ENCODE assay signal across 8 cellular contexts in the genomic region with DNA sequence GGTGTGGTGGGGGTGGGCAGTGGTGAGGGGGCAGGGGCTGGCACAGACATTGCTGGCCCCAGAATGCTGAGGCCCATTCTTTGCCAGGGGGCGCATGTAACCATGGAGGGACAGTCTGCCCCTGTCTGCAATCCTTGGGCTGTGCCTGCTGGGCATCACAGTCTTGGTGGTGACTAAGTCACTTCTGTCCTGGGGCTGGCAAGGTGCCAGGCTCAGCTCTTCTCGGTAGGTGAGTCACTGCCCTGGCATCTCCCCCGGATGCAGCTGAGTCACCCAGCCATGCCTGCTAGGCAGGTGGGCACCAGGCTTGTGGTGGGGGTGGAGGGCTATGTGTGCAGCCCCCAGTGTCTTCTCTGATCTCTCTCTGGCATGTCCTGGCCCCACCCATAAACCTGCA. TPM values are rescaled to one million over a fixed set of nuclear protein-coding genes. Genes with fewer than 3 reads are reported as not detected.
DNase-seq lines count a peak whose midpoint lies in the region; ATAC-seq lines count a peak whose summit lies in the region.

No MANE protein-coding gene starts in this region.

- CTCF ChIA-PET in activated CD4-positive, alpha-beta memory T cell treated with anti-CD3 and anti-CD28 coated beads for 36 hours (lab: Charles Lee), result interaction anchor here (0.8 to 5.1 kb wide), 8 partner anchors 8 to 123 kb away, joined by 3 to 50 read pairs (median 5); no protein-coding TSS in a partner anchor

- ATAC-seq in stimulated activated naive B cell treated with anti-CD40 and anti-IgM and Interleukin-4, amounts not matched to agents 10 μg/mL and 1 μg/mL and 100 μg/mL, for 72 hours (replicated peaks), result peak; percentile 58 to 59
- no peak for ATAC-seq in GM21717 (IDR thresholded peaks at IDR 0.05; ENCODE audit: unreplicated experiment)

- H3K4me1 Mint-ChIP-seq in activated CD4-positive, alpha-beta memory T cell treated with anti-CD3 and anti-CD28 coated beads for 36 hours (ENCODE audit: low read depth), result peaks cover 65% of the 10 kb centered on the region
- peaks cover 25 to 68% of the 10 kb centered on the region in 2 donors for H3K4me1 Mint-ChIP-seq in stimulated activated naive B cell treated with anti-CD40 and anti-IgM and Interleukin-4, amounts not matched to agents 10 μg/mL and 1 μg/mL and 100 μg/mL, for 72 hours

- H3K4me3 Mint-ChIP-seq in activated CD4-positive, alpha-beta memory T cell treated with anti-CD3 and anti-CD28 coated beads for 36 hours, result peak overlapping the region; percentile 34
- peak overlapping the region in 1 of 2 donors; percentile 64 for H3K4me3 Mint-ChIP-seq in stimulated activated naive B cell treated with anti-CD40 and anti-IgM and Interleukin-4, amounts not matched to agents 10 μg/mL and 1 μg/mL and 100 μg/mL, for 72 hours

- POLR2A ChIA-PET in activated CD4-positive, alpha-beta memory T cell treated with anti-CD3 and anti-CD28 coated beads for 36 hours (lab: Charles Lee), result interaction anchor here (0.6 to 1.8 kb wide), 4 partner anchors 11 to 74 kb away, joined by 3 to 8 read pairs (median 4); partner anchors contain the start of gene CDC6

- intact Hi-C loops in activated CD4-positive, alpha-beta memory T cell treated with anti-CD3 and anti-CD28 coated beads for 36 hours (cut with micrococcal nuclease), result no loop called here

- H3K27me3 Mint-ChIP-seq in activated CD4-positive, alpha-beta memory T cell treated with anti-CD3 and anti-CD28 coated beads for 36 hours, result no peaks in the 10 kb centered on the region
- no peaks in the 10 kb centered on the region for H3K27me3 Mint-ChIP-seq in stimulated activated naive B cell treated with anti-CD40 and anti-IgM and Interleukin-4, amounts not matched to agents 10 μg/mL and 1 μg/mL and 100 μg/mL, for 72 hours

- DNase-seq in ELR (ENCODE audit: low read depth) (peak; percentile 99), NCI-H2196 (lab: John Stamatoyannopoulos, UW; ENCODE audit: unreplicated experiment) (peak; percentile 86), dermis microvascular lymphatic vessel endothelial cell (ENCODE audit: low read depth in 2 of 2) (peak; percentile 80 to 97), myocyte (ENCODE audit: low read depth) (peak; percentile 97), middle frontal gyrus (ENCODE audit: extremely low spot score, low spot score) (no peak)
- peak; percentile 95 for DNase-seq in activated CD4-positive, alpha-beta memory T cell treated with anti-CD3 and anti-CD28 coated beads for 36 hours
- DNase-seq in stimulated activated naive B cell treated with anti-CD40 and anti-IgM and Interleukin-4, amounts not matched to agents 10 μg/mL and 1 μg/mL and 100 μg/mL, for 72 hours, result peak; percentile 81

- peaks cover 4% of the 10 kb centered on the region for H3K36me3 Mint-ChIP-seq in activated CD4-positive, alpha-beta memory T cell treated with anti-CD3 and anti-CD28 coated beads for 36 hours
- H3K36me3 Mint-ChIP-seq in stimulated activated naive B cell treated with anti-CD40 and anti-IgM and Interleukin-4, amounts not matched to agents 10 μg/mL and 1 μg/mL and 100 μg/mL, for 72 hours, result peaks cover 0 to 6% of the 10 kb centered on the region in 2 donors

- H3K27ac Mint-ChIP-seq in activated CD4-positive, alpha-beta memory T cell treated with anti-CD3 and anti-CD28 coated beads for 36 hours, result peak overlapping the region; percentile 68
- peak overlapping the region; percentile 27 for H3K27ac Mint-ChIP-seq in stimulated activated naive B cell treated with anti-CD40 and anti-IgM and Interleukin-4, amounts not matched to agents 10 μg/mL and 1 μg/mL and 100 μg/mL, for 72 hours

- no peaks in the 10 kb centered on the region for H3K9me3 Mint-ChIP-seq in activated CD4-positive, alpha-beta memory T cell treated with anti-CD3 and anti-CD28 coated beads for 36 hours
- no peaks in the 10 kb centered on the region for H3K9me3 Mint-ChIP-seq in stimulated activated naive B cell treated with anti-CD40 and anti-IgM and Interleukin-4, amounts not matched to agents 10 μg/mL and 1 μg/mL and 100 μg/mL, for 72 hours

RNA-seq across cellular contexts. Expression of gene RARA, which starts 5.6 kb away (rescaled TPM):
- total RNA-seq in activated CD4-positive, alpha-beta memory T cell treated with anti-CD3 and anti-CD28 coated beads for 36 hours, result 10 to 100 TPM; 31.2 TPM
- total RNA-seq in dermis microvascular lymphatic vessel endothelial cell, result 5.1 and 10.9 TPM in 2 replicates
- total RNA-seq in myocyte, result 37.2 and 39.2 TPM in 2 replicates
- 72.7 TPM for polyA plus RNA-seq in myocyte (2012)

RNA-seq across cellular contexts. Expression of gene CDC6, which starts 26.9 kb away (rescaled TPM):
- 10 to 100 TPM; 95.6 to 95.7 TPM for total RNA-seq in activated CD4-positive, alpha-beta memory T cell treated with anti-CD3 and anti-CD28 coated beads for 36 hours
- total RNA-seq in dermis microvascular lymphatic vessel endothelial cell (8.1 and 15.3 TPM in 2 replicates), myocyte (2.6 and 3.8 TPM in 2 replicates)
- polyA plus RNA-seq in myocyte (2012), result 2.9 TPM

RNA-seq across cellular contexts. Expression of gene GJD3, which starts 50.0 kb away (rescaled TPM):
- under 1 TPM in 1 of 2 experiments, not detected in 1; 0.27 TPM for total RNA-seq in activated CD4-positive, alpha-beta memory T cell treated with anti-CD3 and anti-CD28 coated beads for 36 hours
- total RNA-seq in dermis microvascular lymphatic vessel endothelial cell (1.8 and 3.7 TPM in 2 replicates), myocyte (not detected in 2 replicates)
- 0.90 TPM for polyA plus RNA-seq in myocyte (2012)
